8 cellular contexts compared by ENCODE assay signal in genomic region chr20:47360489-47361267, GRCh38. TPM values are rescaled to one million over a fixed set of nuclear protein-coding genes. Genes with fewer than 3 reads are reported as not detected.
DNase-seq lines count a peak whose midpoint lies in the region; ATAC-seq, FAIRE-seq and TF ChIP-seq lines count a peak whose summit lies in the region.

No MANE protein-coding gene starts in this region.

- peaks cover 72% of the 10 kb centered on the region for H3K4me1 ChIP-seq in HUES48 (ENCODE audit: control insufficient read depth, insufficient read depth, low read length)
- peaks cover 51% of the 10 kb centered on the region for H3K4me1 ChIP-seq in OCI-LY1 (ENCODE audit: insufficient read depth, low read length, severe bottlenecking)
- peaks cover 58% of the 10 kb centered on the region for H3K4me1 ChIP-seq in HepG2 (ENCODE audit: insufficient read depth, low read length)
- H3K4me1 ChIP-seq in stomach: peaks cover 60 to 73% (median 65%) of the 10 kb centered on the region in 4 donors

- no TSS peak for BruUV-seq in HepG2 (replicated peaks; lab: Mats Ljungman, UMichigan)

- H2AFZ ChIP-seq in OCI-LY1 (ENCODE audit: low read length) (peak overlapping the region; percentile 69; the same call in 1 of the 2 replicates), HepG2 (ENCODE audit: low read length) (no peak overlapping the region)

- H3K4me2 ChIP-seq in OCI-LY1 (ENCODE audit: low read length) (peak overlapping the region; percentile 76), HepG2 (ENCODE audit: low read depth, low read length) (peak overlapping the region; percentile 91)

- whole genome bisulfite sequencing in HepG2 (ENCODE audit: low lambda C conversion rate): 7% methylated on average over 24 of the region's 25 CpGs
- WGBS in stomach, 5 donors: 17 to 30% (median 21%) methylated on average over 25 of the region's 25 CpGs

- intact Hi-C loops in HepG2 (cut with micrococcal nuclease; ENCODE audit: unreplicated experiment) (loop anchor here (1.0 to 2.0 kb wide), 2 partner anchors 16 to 39 kb away; no protein-coding TSS in a partner anchor), stomach (cut with DNase I; ENCODE audit: low total_unique reads) (no loop called here)

- peak; percentile 32 for ATAC-seq in HepG2

- FAIRE-seq in HepG2 (lab: Jason Lieb, UNC): peak; percentile 60
- no peak for FAIRE-seq in D721Med (lab: Jason Lieb, UNC)

- DNase-seq in COR-L47 (lab: John Stamatoyannopoulos, UW) (peak; percentile 76), dedifferentiated amniotic fluid mesenchymal stem cell (ENCODE audit: extremely low spot score) (peak; percentile 79), HepG2 (ENCODE audit: low spot score) (peak; percentile 90), stomach (peak; percentile 86), D721Med (ENCODE audit: insufficient read length, low spot score) (no peak)
- DNase-seq in activated CD4-positive, alpha-beta T cell treated with anti-CD3 and anti-CD28 coated beads, Interleukin-2, amount 50 U/mL, for 48 hours: no peak

- H3K9me3 ChIP-seq in HUES48 (ENCODE audit: control insufficient read depth, insufficient read depth, low read length): no peaks in the 10 kb centered on the region
- H3K9me3 ChIP-seq in OCI-LY1 (ENCODE audit: low read length): no peaks in the 10 kb centered on the region
- H3K9me3 ChIP-seq in HepG2 (ENCODE audit: low read length): no peaks in the 10 kb centered on the region
- no peaks in the 10 kb centered on the region for H3K9me3 ChIP-seq in stomach

- peak in 1 of 2 experiments; percentile 55; a peak in 1 of 4 replicates for TF ChIP-seq EP300 in HepG2 (IDR thresholded peaks at IDR 0.05; ENCODE audit: low read depth in 2 of 2, low read length in 2 of 2)
- TF ChIP-seq EP300 in HepG2 (CRISPR knock-in tag; IDR thresholded peaks at IDR 0.05; ENCODE audit: borderline replicate concordance): 0 out of 2 replicates have a peak, but pooled peaks have one; percentile 14
- TF ChIP-seq EP300 in stomach (IDR thresholded peaks at IDR 0.05): peak; percentile 77

- H3K9me2 ChIP-seq in OCI-LY1 (ENCODE audit: low read depth, low read length): no peaks in the 10 kb centered on the region

- H4K20me1 ChIP-seq in OCI-LY1 (ENCODE audit: insufficient read depth, low read length) (no peaks in the 10 kb centered on the region), HepG2 (ENCODE audit: insufficient read depth, low read length) (no peaks in the 10 kb centered on the region)

- TF ChIP-seq CTCF in OCI-LY1 (IDR thresholded peaks at IDR 0.05; ENCODE audit: low read length) (no peak), HepG2 (CRISPR knock-in tag; IDR thresholded peaks at IDR 0.05) (peak; percentile 43), stomach (IDR thresholded peaks at IDR 0.05) (no peak), D721Med (IDR thresholded peaks at IDR 0.05; ENCODE audit: insufficient read depth, missing control alignments) (no peak)

- TF ChIP-seq POLR2A in HepG2 (IDR thresholded peaks at IDR 0.05; ENCODE audit: insufficient read depth in 1 of 2, low read depth in 2 of 2, low read length in 2 of 2): peak; percentile 82 to 85
- no peak for TF ChIP-seq POLR2A in stomach (IDR thresholded peaks at IDR 0.05)

- H3K27me3 ChIP-seq in HUES48 (ENCODE audit: control insufficient read depth, insufficient read depth, low read length) (no peaks in the 10 kb centered on the region), OCI-LY1 (ENCODE audit: insufficient read depth, low read length) (no peaks in the 10 kb centered on the region), HepG2 (ENCODE audit: control insufficient read depth in 1 of 2, insufficient read depth in 2 of 2, low read length in 2 of 2) (no peaks in the 10 kb centered on the region; a peak in 1 of 5 replicates), stomach (no peaks in the 10 kb centered on the region)

- H3K36me3 ChIP-seq in HUES48 (ENCODE audit: control insufficient read depth, insufficient read depth, low read length) (peaks cover 22% of the 10 kb centered on the region), OCI-LY1 (ENCODE audit: insufficient read depth, low read length) (no peaks in the 10 kb centered on the region), HepG2 (replicated peaks in 1 of 2; ENCODE audit: control insufficient read depth in 1 of 2, insufficient read depth in 2 of 2, low read length in 2 of 2) (no peaks in the 10 kb centered on the region), stomach (no peaks in the 10 kb centered on the region)

- H3K27ac ChIP-seq in HUES48 (ENCODE audit: low read depth, low read length): peak overlapping the region; percentile 99
- H3K27ac ChIP-seq in OCI-LY1 (ENCODE audit: low read depth, low read length, poor library complexity, severe bottlenecking): peak overlapping the region; percentile 100
- peak overlapping the region; percentile 99 for H3K27ac ChIP-seq in HepG2 (ENCODE audit: extremely low read length, insufficient read depth, low read length)
- H3K27ac ChIP-seq in stomach: peak overlapping the region; percentile 95 to 100 (median 99)

- H3K9ac ChIP-seq in HUES48 (ENCODE audit: low read depth, low read length) (peak overlapping the region; percentile 53), OCI-LY1 (ENCODE audit: low read length) (peak overlapping the region; percentile 99), HepG2 (ENCODE audit: insufficient read depth, low read depth, low read length) (peak overlapping the region; percentile 99)

- in situ Hi-C loops in HepG2 (cut with HindIII; ENCODE audit: extremely low pct_ligation_motif_present, low pct_unique_long_range_greater_than_20kb): no loop called here

- no peaks in the 10 kb centered on the region for H3F3A ChIP-seq in OCI-LY1 (ENCODE audit: insufficient read depth, low read length)

- TF ChIP-seq RAD21 in HepG2 (CRISPR knock-in tag; IDR thresholded peaks at IDR 0.05): peak; percentile 32; the same call in 1 of the 2 replicates

- CTCF ChIA-PET in HepG2 (lab: Yijun Ruan, JAX; ENCODE audit: low intra/inter-chr PET ratio, low total read pairs): interaction anchor here (2.9 kb wide), 1 partner anchor 23 kb away, joined by 12 read pairs; no protein-coding TSS in a partner anchor

- H3K4me3 ChIP-seq in HUES48 (ENCODE audit: low read depth, low read length) (no peak overlapping the region), OCI-LY1 (ENCODE audit: low read depth, low read length, poor library complexity, severe bottlenecking) (peak overlapping the region; percentile 49), HepG2 (replicated peaks in 1 of 3; ENCODE audit: insufficient read depth in 1 of 3, low read depth in 2 of 3, low read length in 3 of 3) (peak overlapping the region; percentile 62 to 81 (median 69)), stomach (no peak overlapping the region)

- H3K79me2 ChIP-seq in OCI-LY1 (ENCODE audit: insufficient read depth, low read length) (peaks cover 8% of the 10 kb centered on the region), HepG2 (ENCODE audit: insufficient read depth, low read length) (peaks cover 22% of the 10 kb centered on the region)

- POLR2A ChIA-PET in HepG2 (lab: Yijun Ruan, JAX): interaction anchor here (0.5 to 13.6 kb wide), 17 partner anchors 9 to 728 kb away, joined by 3 to 624 read pairs (median 17); partner anchors contain the start of gene NCOA3

TF ChIP-seq in HepG2, 621 proteins besides CTCF, POLR2A, EP300 and RAD21 (continues in another document):
- TF ChIP-seq PHF5A (CRISPR knock-in tag; IDR thresholded peaks at IDR 0.05; ENCODE audit: low read depth, unreplicated experiment) (no peak), ZNF652 (CRISPR knock-in tag; IDR thresholded peaks at IDR 0.05; ENCODE audit: borderline replicate concordance, low read depth) (peak; percentile 6; the same call in 1 of the 2 replicates), U2AF2 (IDR thresholded peaks at IDR 0.05; ENCODE audit: low read depth, low read length) (no peak), USF2 (IDR thresholded peaks at IDR 0.05; ENCODE audit: low read depth, low read length) (no peak), USF2 (CRISPR knock-in tag; IDR thresholded peaks at IDR 0.05; ENCODE audit: borderline replicate concordance) (no peak; the same call in 1 of the 2 replicates)

RNA-seq across cellular contexts. Expression of gene ZMYND8, which starts 4.2 kb away (rescaled TPM):
- total RNA-seq in HepG2 (2016; rRNA removed; fragmentation: Illumina TruSeq; extraction: Trizol) (53.9 and 71.9 TPM in 2 replicates), stomach (10 to 100 TPM; 25.9 to 82.6 (median 54.3) TPM)
- total RNA-seq in HepG2 (2016; cell fraction: cytosol; rRNA removed; fragmentation: Illumina TruSeq; extraction: Trizol; ENCODE audit: low read depth): 45.3 and 50.7 TPM in 2 replicates
- total RNA-seq in HepG2 (2016; cell fraction: insoluble cytoplasmic fraction; rRNA removed; fragmentation: Illumina TruSeq; extraction: Trizol): 54.7 and 64.5 TPM in 2 replicates
- total RNA-seq in HepG2 (2016; cell fraction: membrane; rRNA removed; fragmentation: Illumina TruSeq; extraction: Trizol): 30.6 and 34.0 TPM in 2 replicates
- 90.9 and 106 TPM in 2 replicates for total RNA-seq in HepG2 (2016; cell fraction: nucleus; rRNA removed; fragmentation: Illumina TruSeq; extraction: Trizol)
- polyA plus RNA-seq in HepG2 (2011; rRNA removed) (81.4 and 84.7 TPM in 2 replicates), stomach (10 to 100 TPM in 2 of 3 donors, 1 to 10 TPM in 1; 9.2 to 13.6 (median 12.7) TPM)
- polyA plus RNA-seq in HepG2 (2011; cell fraction: cytosol; rRNA removed): 41.2 and 45.2 TPM in 2 replicates
- polyA plus RNA-seq in HepG2 (2011; cell fraction: nucleus; rRNA removed): 139 and 149 TPM in 2 replicates
- 50.4 and 60.2 TPM in 2 replicates for polyA plus RNA-seq in HepG2 (2012)
- polyA plus RNA-seq in HepG2 (2016; cell fraction: cytosol; fragmentation: Illumina TruSeq; extraction: Trizol; ENCODE audit: low read depth): 1.9 and 2.5 TPM in 2 replicates
- 42.7 and 55.7 TPM in 2 replicates for polyA plus RNA-seq in HepG2 (2016; cell fraction: insoluble cytoplasmic fraction; fragmentation: Illumina TruSeq; extraction: Trizol; ENCODE audit: low read depth)
- 7.9 and 9.1 TPM in 2 replicates for polyA plus RNA-seq in HepG2 (2016; cell fraction: membrane; fragmentation: Illumina TruSeq; extraction: Trizol; ENCODE audit: low read depth)
- 103 and 106 TPM in 2 replicates for polyA plus RNA-seq in HepG2 (2016; cell fraction: nucleus; fragmentation: Illumina TruSeq; extraction: Trizol; ENCODE audit: insufficient read depth, low read depth)
- 14.1 and 79.4 TPM in 2 replicates for polyA minus RNA-seq in HepG2 (2011; rRNA and poly(A)+ RNA removed; ENCODE audit: low replicate concordance)
- 66.7 and 69.5 TPM in 2 replicates for polyA minus RNA-seq in HepG2 (2011; cell fraction: cytosol; rRNA and poly(A)+ RNA removed)
- 190 and 220 TPM in 2 replicates for polyA minus RNA-seq in HepG2 (2011; cell fraction: nucleus; rRNA and poly(A)+ RNA removed)

Comparison
In these comparisons a context has a peak if more than half of its experiments do, and no peak if none do; other contexts are left out.
1. DNase-seq: peak in COR-L47 (single experiment), dedifferentiated amniotic fluid mesenchymal stem cell (single experiment), HepG2 (single experiment) and stomach (single experiment); none in activated CD4-positive, alpha-beta T cell treated with anti-CD3 and anti-CD28 coated beads, Interleukin-2, amount 50 U/mL, for 48 hours (0 of 2) and D721Med (single experiment).
2. H3K4me3 ChIP-seq: peak in OCI-LY1 (single experiment) and HepG2 (3 of 3); none in HUES48 (single experiment) and stomach (0 of 4).
3. POLR2A ChIP-seq: peak in HepG2 (2 of 2); none in stomach (0 of 4).
4. Peak in every context shown above with its lines, with median percentiles within 50 percentile points of each other: H3K27ac ChIP-seq and H3K9ac ChIP-seq.